In genomic region chr3:157393076-157393475, GRCh38 we compare ENCODE assay signal across 25 cellular contexts. TPM values are rescaled to one million over a fixed set of nuclear protein-coding genes. Genes with fewer than 3 reads are reported as not detected.
"Had no signal": no experiment of that assay in that cellular context is flagged by ENCODE, and none has a peak within 500 bp of the region (broad histone marks: within the 10 kb centered on the region; RNA-seq: fewer than 3 reads in every experiment).

No MANE protein-coding gene starts in this region.

- H3K9me3 Mint-ChIP-seq: activated naive CD4-positive, alpha-beta T cell treated with anti-CD3 and anti-CD28 coated beads, Interleukin-2, amount 50 U/mL, for 72 hours; activated naive CD8-positive, alpha-beta T cell treated with anti-CD3 and anti-CD28 coated beads, Interleukin-2, amount 50 U/mL, for 24 hours; T-helper 1 cell treated with Interleukin-12 subunit alpha and Interleukin-12 subunit beta and Interleukin-4 antibody, amounts not matched to agents 30 μg/mL and 1 μg/mL, for 36 hours had no signal

- H3K4me3 Mint-ChIP-seq: activated B cell treated with CpG ODN at 0.5 μM for 24 hours; activated CD4-positive, alpha-beta T cell treated with anti-CD3 and anti-CD28 coated beads, Interleukin-2, amount 10 ng/mL, durations not matched to agents 24 days and 14 days; activated CD8-positive, alpha-beta memory T cell treated with anti-CD3 and anti-CD28 coated beads, Interleukin-2, amount 10 ng/mL, durations not matched to agents 7 days and 5 days; activated naive CD8-positive, alpha-beta T cell treated with anti-CD3 and anti-CD28 coated beads, Interleukin-2, amount 50 U/mL, for 24 hours; activated T-cell treated with anti-CD3 and anti-CD28 coated beads, Interleukin-2, amount 50 U/mL, for 4 hours; T-helper 1 cell treated with Interleukin-12 subunit alpha and Interleukin-12 subunit beta and Interleukin-4 antibody, amounts not matched to agents 30 μg/mL and 1 μg/mL, for 36 hours had no signal

- H3K4me3 ChIP-seq: MG63 had no signal

- ATAC-seq: activated CD8-positive, alpha-beta memory T cell treated with anti-CD3 and anti-CD28 coated beads, Interleukin-2, amount 10 ng/mL, durations not matched to agents 7 days and 5 days; activated naive CD4-positive, alpha-beta T cell treated with anti-CD3 and anti-CD28 coated beads, Interleukin-2, amount 50 U/mL, for 72 hours; activated naive CD8-positive, alpha-beta T cell treated with anti-CD3 and anti-CD28 coated beads, Interleukin-2, amount 50 U/mL, for 24 hours; activated T-cell treated with anti-CD3 and anti-CD28 coated beads, Interleukin-2, amount 50 U/mL, for 4 hours had no signal

- H3K36me3 Mint-ChIP-seq: activated CD8-positive, alpha-beta memory T cell treated with anti-CD3 and anti-CD28 coated beads, Interleukin-2, amount 10 ng/mL, durations not matched to agents 7 days and 5 days; activated naive CD4-positive, alpha-beta T cell treated with anti-CD3 and anti-CD28 coated beads, Interleukin-2, amount 50 U/mL, for 72 hours had no signal

- H3K27ac Mint-ChIP-seq: activated B cell treated with CpG ODN at 0.5 μM for 24 hours; activated CD4-positive, alpha-beta T cell treated with anti-CD3 and anti-CD28 coated beads, Interleukin-2, amount 10 ng/mL, durations not matched to agents 24 days and 14 days; activated CD8-positive, alpha-beta memory T cell treated with anti-CD3 and anti-CD28 coated beads, Interleukin-2, amount 10 ng/mL, durations not matched to agents 7 days and 5 days; activated naive CD4-positive, alpha-beta T cell treated with anti-CD3 and anti-CD28 coated beads, Interleukin-2, amount 50 U/mL, for 72 hours; activated naive CD8-positive, alpha-beta T cell treated with anti-CD3 and anti-CD28 coated beads, Interleukin-2, amount 50 U/mL, for 24 hours; T-helper 1 cell treated with Interleukin-12 subunit alpha and Interleukin-12 subunit beta and Interleukin-4 antibody, amounts not matched to agents 30 μg/mL and 1 μg/mL, for 36 hours had no signal

- DNase-seq: activated B cell treated with CpG ODN at 0.5 μM for 24 hours; activated CD4-positive, alpha-beta T cell treated with anti-CD3 and anti-CD28 coated beads for 1 hour; activated CD4-positive, alpha-beta T cell treated with anti-CD3 and anti-CD28 coated beads, Interleukin-2, amount 10 ng/mL, durations not matched to agents 24 days and 14 days; activated CD4-positive, alpha-beta T cell treated with anti-CD3 and anti-CD28 coated beads, Interleukin-2, amount 50 U/mL, for 48 hours; activated CD8-positive, alpha-beta memory T cell treated with anti-CD3 and anti-CD28 coated beads, Interleukin-2, amount 10 ng/mL, durations not matched to agents 7 days and 5 days; activated effector memory CD4-positive, alpha-beta T cell treated with anti-CD3 and anti-CD28 coated beads, Interleukin-2, amount 50 U/mL, for 16 hours; activated naive CD4-positive, alpha-beta T cell treated with Interleukin-2 at 50 U/mL for 16 hours; activated naive CD8-positive, alpha-beta T cell treated with anti-CD3 and anti-CD28 coated beads, Interleukin-2, amount 50 U/mL, for 24 hours; activated T-cell treated with anti-CD3 and anti-CD28 coated beads, Interleukin-2, amount 50 U/mL, for 4 hours; brain microvascular endothelial cell; cerebellar nuclear complex; MG63; MV-4-11; NCI-H1092 treated with DMSO at 0.1 percent for 48 hours; NCI-H1417 treated with DMSO at 0.1 percent for 48 hours; NCI-H1694; NCI-H2029; NCI-H446; NCI-H524; SHP77 treated with DMSO at 0.1 percent for 48 hours; T-helper 9 cell had no signal

- H3K4me1 Mint-ChIP-seq: activated B cell treated with CpG ODN at 0.5 μM for 24 hours; activated CD4-positive, alpha-beta T cell treated with anti-CD3 and anti-CD28 coated beads, Interleukin-2, amount 10 ng/mL, durations not matched to agents 24 days and 14 days; activated CD8-positive, alpha-beta memory T cell treated with anti-CD3 and anti-CD28 coated beads, Interleukin-2, amount 10 ng/mL, durations not matched to agents 7 days and 5 days; activated naive CD8-positive, alpha-beta T cell treated with anti-CD3 and anti-CD28 coated beads, Interleukin-2, amount 50 U/mL, for 24 hours had no signal

- H3K27ac ChIP-seq: brain microvascular endothelial cell, KMS-11 had no signal

- H3K27me3 ChIP-seq: brain microvascular endothelial cell, MG63 had no signal

- H3K27me3 Mint-ChIP-seq: activated B cell treated with CpG ODN at 0.5 μM for 24 hours; activated CD4-positive, alpha-beta T cell treated with anti-CD3 and anti-CD28 coated beads, Interleukin-2, amount 10 ng/mL, durations not matched to agents 24 days and 14 days; activated CD8-positive, alpha-beta memory T cell treated with anti-CD3 and anti-CD28 coated beads, Interleukin-2, amount 10 ng/mL, durations not matched to agents 7 days and 5 days; activated naive CD8-positive, alpha-beta T cell treated with anti-CD3 and anti-CD28 coated beads, Interleukin-2, amount 50 U/mL, for 24 hours had no signal

- H3K4me2 ChIP-seq: KMS-11 had no signal

- H3K9ac ChIP-seq: KMS-11 had no signal

- H3K9me3 ChIP-seq: MG63 had no signal

- H3K36me3 ChIP-seq: brain microvascular endothelial cell, MG63 had no signal

RNA-seq across cellular contexts. Expression of gene PTX3, which starts 43.6 kb away (rescaled TPM):
- total RNA-seq: activated B cell treated with CpG ODN at 0.5 μM for 24 hours; activated CD4-positive, alpha-beta T cell treated with anti-CD3 and anti-CD28 coated beads, Interleukin-2, amount 10 ng/mL, durations not matched to agents 24 days and 14 days; activated CD8-positive, alpha-beta memory T cell treated with anti-CD3 and anti-CD28 coated beads, Interleukin-2, amount 10 ng/mL, durations not matched to agents 7 days and 5 days; SK-MEL-5 had no signal
